Comparison of ENCODE assay signal across 1 cellular context in the genomic region with DNA sequence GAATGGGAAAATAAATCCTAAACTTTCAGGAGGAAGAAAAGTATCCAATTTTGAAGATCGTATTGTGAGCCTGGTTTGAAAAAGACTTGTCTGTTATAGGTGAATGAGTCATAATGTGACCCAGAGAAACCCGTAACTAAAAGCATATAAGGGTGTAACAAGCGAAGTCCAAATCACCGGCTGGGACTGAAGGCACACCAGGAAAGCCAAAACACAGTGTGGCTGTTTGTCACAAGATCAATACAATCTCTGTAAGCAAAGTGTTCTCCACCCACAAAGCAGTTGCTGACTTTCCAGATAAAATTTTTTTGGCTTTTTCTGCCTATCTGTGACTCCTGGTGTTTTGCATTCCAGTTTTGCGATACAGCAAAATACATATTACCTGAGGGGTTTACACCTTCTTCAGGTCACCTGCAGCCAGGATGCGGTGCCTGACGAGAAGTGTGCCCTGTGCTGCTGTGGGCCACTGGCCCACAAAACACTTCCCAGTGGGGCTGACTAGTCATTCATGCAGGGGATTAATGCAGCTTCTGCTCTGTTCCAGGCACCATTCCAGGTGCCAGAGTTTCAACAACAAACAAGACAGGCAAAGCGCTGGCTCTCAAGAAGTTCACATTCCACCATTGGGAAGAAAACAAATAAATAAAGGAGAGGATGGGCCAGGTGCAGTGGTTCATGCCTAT.
TF ChIP-seq lines count a peak whose summit lies in the region.

No MANE protein-coding gene starts in this region.

TF ChIP-seq in HepG2, 621 proteins besides CTCF, POLR2A, EP300 and RAD21:
- TF ChIP-seq ZNF3 (CRISPR knock-in tag; IDR thresholded peaks at IDR 0.05) (peak; percentile 99), FOSL2 (CRISPR knock-in tag; IDR thresholded peaks at IDR 0.05) (0 out of 2 replicates have a peak, but pooled peaks have one; percentile 33)
- TF ChIP-seq, protein P1, sequence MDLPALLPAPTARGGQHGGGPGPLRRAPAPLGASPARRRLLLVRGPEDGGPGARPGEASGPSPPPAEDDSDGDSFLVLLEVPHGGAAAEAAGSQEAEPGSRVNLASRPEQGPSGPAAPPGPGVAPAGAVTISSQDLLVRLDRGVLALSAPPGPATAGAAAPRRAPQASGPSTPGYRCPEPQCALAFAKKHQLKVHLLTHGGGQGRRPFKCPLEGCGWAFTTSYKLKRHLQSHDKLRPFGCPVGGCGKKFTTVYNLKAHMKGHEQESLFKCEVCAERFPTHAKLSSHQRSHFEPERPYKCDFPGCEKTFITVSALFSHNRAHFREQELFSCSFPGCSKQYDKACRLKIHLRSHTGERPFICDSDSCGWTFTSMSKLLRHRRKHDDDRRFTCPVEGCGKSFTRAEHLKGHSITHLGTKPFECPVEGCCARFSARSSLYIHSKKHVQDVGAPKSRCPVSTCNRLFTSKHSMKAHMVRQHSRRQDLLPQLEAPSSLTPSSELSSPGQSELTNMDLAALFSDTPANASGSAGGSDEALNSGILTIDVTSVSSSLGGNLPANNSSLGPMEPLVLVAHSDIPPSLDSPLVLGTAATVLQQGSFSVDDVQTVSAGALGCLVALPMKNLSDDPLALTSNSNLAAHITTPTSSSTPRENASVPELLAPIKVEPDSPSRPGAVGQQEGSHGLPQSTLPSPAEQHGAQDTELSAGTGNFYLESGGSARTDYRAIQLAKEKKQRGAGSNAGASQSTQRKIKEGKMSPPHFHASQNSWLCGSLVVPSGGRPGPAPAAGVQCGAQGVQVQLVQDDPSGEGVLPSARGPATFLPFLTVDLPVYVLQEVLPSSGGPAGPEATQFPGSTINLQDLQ (CRISPR knock-in tag; IDR thresholded peaks at IDR 0.05) = no peak
- TF ChIP-seq, protein P2, sequence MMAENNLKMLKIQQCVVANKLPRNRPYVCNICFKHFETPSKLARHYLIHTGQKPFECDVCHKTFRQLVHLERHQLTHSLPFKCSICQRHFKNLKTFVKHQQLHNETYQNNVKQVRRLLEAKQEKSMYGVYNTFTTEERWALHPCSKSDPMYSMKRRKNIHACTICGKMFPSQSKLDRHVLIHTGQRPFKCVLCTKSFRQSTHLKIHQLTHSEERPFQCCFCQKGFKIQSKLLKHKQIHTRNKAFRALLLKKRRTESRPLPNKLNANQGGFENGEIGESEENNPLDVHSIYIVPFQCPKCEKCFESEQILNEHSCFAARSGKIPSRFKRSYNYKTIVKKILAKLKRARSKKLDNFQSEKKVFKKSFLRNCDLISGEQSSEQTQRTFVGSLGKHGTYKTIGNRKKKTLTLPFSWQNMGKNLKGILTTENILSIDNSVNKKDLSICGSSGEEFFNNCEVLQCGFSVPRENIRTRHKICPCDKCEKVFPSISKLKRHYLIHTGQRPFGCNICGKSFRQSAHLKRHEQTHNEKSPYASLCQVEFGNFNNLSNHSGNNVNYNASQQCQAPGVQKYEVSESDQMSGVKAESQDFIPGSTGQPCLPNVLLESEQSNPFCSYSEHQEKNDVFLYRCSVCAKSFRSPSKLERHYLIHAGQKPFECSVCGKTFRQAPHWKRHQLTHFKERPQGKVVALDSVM (CRISPR knock-in tag; IDR thresholded peaks at IDR 0.05) = peak; percentile 22; the same call in 1 of the 2 replicates
TF ChIP-seq in HepG2: peak in this region for 3.
